Comparison of ENCODE assay signal across 8 cellular contexts in the genomic region with DNA sequence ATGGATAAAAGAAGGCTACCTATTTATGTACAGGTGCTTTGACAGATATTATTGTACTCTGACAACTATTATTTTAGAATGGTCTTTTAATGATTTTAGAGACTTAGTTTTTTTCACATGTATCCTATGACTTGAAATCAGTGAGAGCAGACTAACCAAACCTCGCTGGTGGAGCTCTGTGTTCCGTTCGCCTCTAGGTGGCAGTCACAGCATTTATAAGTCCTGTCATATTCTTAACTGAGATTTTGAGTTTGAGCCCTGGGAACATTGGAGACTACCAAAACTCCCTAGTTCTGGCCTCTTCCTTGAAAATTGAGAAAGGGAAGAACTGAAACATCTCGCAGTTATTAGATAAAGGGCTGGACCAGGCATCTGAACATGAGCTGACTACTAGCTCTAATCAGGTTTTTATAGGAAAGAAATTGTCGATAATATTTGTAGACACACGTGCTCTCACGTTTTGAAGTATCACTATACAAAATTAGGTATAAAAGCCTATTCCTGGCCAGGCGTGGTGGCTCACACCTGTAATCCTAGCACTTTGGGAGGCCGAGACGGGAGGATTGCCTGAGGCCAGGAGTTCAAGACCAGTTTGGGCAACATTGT.
A peak's percentile ranks its signal among the peaks of the same experiment; 100 is the strongest.
DNase-seq lines count a peak whose midpoint lies in the region; ATAC-seq, FAIRE-seq and TF ChIP-seq lines count a peak whose summit lies in the region.

No MANE protein-coding gene starts in this region.

- DNase-seq in AG10803 (ENCODE audit: low read depth) (peak; percentile 84), H54 (ENCODE audit: insufficient read length, low spot score) (peak; percentile 29), NCI-H2227 (lab: John Stamatoyannopoulos, UW; ENCODE audit: unreplicated experiment) (peak; percentile 78), cerebellar cortex (ENCODE audit: low spot score) (peak; percentile 81), kidney tubule cell (ENCODE audit: low spot score) (peak; percentile 78)
- peak; percentile 57 for DNase-seq in stimulated activated CD4-positive, alpha-beta T cell treated with anti-CD3 and anti-CD28 coated beads, Interleukin-4, amount 100 ng/mL, for 1 hour

- no peak for TF ChIP-seq POLR2A in H54 (IDR thresholded peaks at IDR 0.05; ENCODE audit: low read depth, low read length)

- no peak overlapping the region for H3K4me3 ChIP-seq in AG10803 (ENCODE audit: low read length)

- peak; percentile 62 to 64 for ATAC-seq in activated CD4-positive, CD25-positive, alpha-beta regulatory T cell treated with anti-CD3 and anti-CD28 coated beads, Interleukin-2, amount 50 U/mL, for 24 hours
- ATAC-seq in GM19397 (IDR thresholded peaks at IDR 0.05; ENCODE audit: unreplicated experiment): no peak

- peak; percentile 80 for FAIRE-seq in H54 (lab: Jason Lieb, UNC)

- peak; percentile 86 for TF ChIP-seq CTCF in AG10803 (conservative IDR thresholded peaks at IDR 0.05; ENCODE audit: low read length)

Comparison
In these comparisons a context has a peak if more than half of its experiments do, and no peak if none do; other contexts are left out.
1. DNase-seq: peak in every context shown above with its lines; median percentile 84 in AG10803; 81 in cerebellar cortex; 78 in NCI-H2227; 78 in kidney tubule cell; 57 in stimulated activated CD4-positive, alpha-beta T cell treated with anti-CD3 and anti-CD28 coated beads, Interleukin-4, amount 100 ng/mL, for 1 hour; 29 in H54.